Comparison of ENCODE assay signal across 8 cellular contexts in genomic region chr19:48190288-48191284, GRCh38. TPM values are rescaled to one million over a fixed set of nuclear protein-coding genes. Genes with fewer than 3 reads are reported as not detected.
DNase-seq lines count a peak whose midpoint lies in the region; ATAC-seq, FAIRE-seq and TF ChIP-seq lines count a peak whose summit lies in the region.

No MANE protein-coding gene starts in this region.

- H3K9me3 ChIP-seq in SJCRH30 (replicated peaks) (no peaks in the 10 kb centered on the region), GM12878 (replicated peaks; ENCODE audit: control insufficient read depth, insufficient read depth, low read length) (no peaks in the 10 kb centered on the region), liver (ENCODE audit: control insufficient read depth in 4 of 4, low read length in 3 of 4) (no peaks in the 10 kb centered on the region), thyroid gland (no peaks in the 10 kb centered on the region)

- H3K36me3 Mint-ChIP-seq in activated CD4-positive, alpha-beta T cell treated with anti-CD3 and anti-CD28 coated beads, Interleukin-2, amount 10 ng/mL, durations not matched to agents 24 days and 14 days (ENCODE audit: low read depth) = peaks cover 30% of the 10 kb centered on the region

- peak; percentile 24 for DNase-seq in activated CD4-positive, alpha-beta T cell treated with anti-CD3 and anti-CD28 coated beads for 1 hour
- no peak for DNase-seq in activated CD4-positive, alpha-beta T cell treated with anti-CD3 and anti-CD28 coated beads, Interleukin-2, amount 10 ng/mL, durations not matched to agents 24 days and 14 days
- DNase-seq in SJCRH30 = peak; percentile 81 to 82
- no peak for DNase-seq in GM12878 (ENCODE audit: low read depth, low spot score)
- DNase-seq in thyroid gland = peak; percentile 31 to 57
- no peak for DNase-seq in hepatic stellate cell (ENCODE audit: low spot score)
- DNase-seq in dedifferentiated amniotic fluid mesenchymal stem cell (ENCODE audit: extremely low spot score) = no peak

- 79% methylated on average over 16 of the region's 16 CpGs for WGBS in GM12878 (ENCODE audit: insufficient coverage, insufficient replicate concordance, low lambda C conversion rate, missing lambda C conversion rate)
- 84% methylated on average over 16 of the region's 16 CpGs for WGBS in liver
- WGBS in thyroid gland, 2 donors = 75 to 87% methylated on average over 16 of the region's 16 CpGs

- H3K4me3 Mint-ChIP-seq in activated CD4-positive, alpha-beta T cell treated with anti-CD3 and anti-CD28 coated beads, Interleukin-2, amount 10 ng/mL, durations not matched to agents 24 days and 14 days = no peak overlapping the region

- H4K20me1 ChIP-seq in GM12878 (ENCODE audit: control insufficient read depth, insufficient read depth) = no peaks in the 10 kb centered on the region

- TF ChIP-seq POLR2A in GM12878 (IDR thresholded peaks at IDR 0.05; ENCODE audit: low read depth, low read length) = no peak
- no peak for TF ChIP-seq POLR2A in thyroid gland (IDR thresholded peaks at IDR 0.05)

- SMC1A ChIA-PET in GM12878 (lab: Charles Lee; ENCODE audit: uncharacterized antibody, unreplicated experiment) = interaction anchor here (1.4 kb wide), 1 partner anchor 13 kb away, joined by 3 read pairs; no protein-coding TSS in a partner anchor

- no peaks in the 10 kb centered on the region for H3K4me1 ChIP-seq in SJCRH30
- peaks cover 12% of the 10 kb centered on the region for H3K4me1 ChIP-seq in GM12878 (ENCODE audit: control insufficient read depth, insufficient read depth, low read length)
- H3K4me1 ChIP-seq in liver (ENCODE audit: control insufficient read depth in 4 of 4, insufficient read depth in 4 of 4, low read length in 3 of 4) = no peaks in the 10 kb centered on the region
- no peaks in the 10 kb centered on the region for H3K4me1 ChIP-seq in thyroid gland

- no peak overlapping the region for H3K27ac Mint-ChIP-seq in activated CD4-positive, alpha-beta T cell treated with anti-CD3 and anti-CD28 coated beads, Interleukin-2, amount 10 ng/mL, durations not matched to agents 24 days and 14 days

- no peak for TF ChIP-seq EP300 in GM12878 (IDR thresholded peaks at IDR 0.05; ENCODE audit: borderline replicate concordance in 1 of 2, control insufficient read depth in 1 of 2, low read depth in 2 of 2, low read length in 2 of 2)

- no peak for ATAC-seq in GM12878

- no peaks in the 10 kb centered on the region for H3K9me3 Mint-ChIP-seq in activated CD4-positive, alpha-beta T cell treated with anti-CD3 and anti-CD28 coated beads, Interleukin-2, amount 10 ng/mL, durations not matched to agents 24 days and 14 days

- H3K4me1 Mint-ChIP-seq in activated CD4-positive, alpha-beta T cell treated with anti-CD3 and anti-CD28 coated beads, Interleukin-2, amount 10 ng/mL, durations not matched to agents 24 days and 14 days = peaks cover 2% of the 10 kb centered on the region

- no peak overlapping the region for H2AFZ ChIP-seq in GM12878 (ENCODE audit: control insufficient read depth, low read depth, low read length)

- H3K4me2 ChIP-seq in GM12878 (ENCODE audit: control insufficient read depth, insufficient read depth) = no peak overlapping the region

- POLR2A ChIA-PET in GM12878 (lab: Charles Lee) = interaction anchor here (0.9 to 1.3 kb wide), 2 partner anchors 13 to 18 kb away, joined by 3 to 4 read pairs; no protein-coding TSS in a partner anchor

- CTCF ChIA-PET in GM12878 (lab: Yijun Ruan, JAX) = interaction anchor here (0.6 to 2.7 kb wide), 4 partner anchors 13 to 227 kb away, joined by 4 to 7 read pairs (median 5); no protein-coding TSS in a partner anchor

- H3K36me3 ChIP-seq in SJCRH30 (no peaks in the 10 kb centered on the region; the same call in 1 of the 2 replicates), GM12878 (ENCODE audit: control insufficient read depth in 2 of 2, insufficient read depth in 2 of 2, low read length in 1 of 2) (no peaks in the 10 kb centered on the region), liver (ENCODE audit: control insufficient read depth in 4 of 4, insufficient read depth in 3 of 4, low read depth in 1 of 4, low read length in 3 of 4) (peaks cover 0 to 2% (median 0%) of the 10 kb centered on the region in 4 donors), thyroid gland (no peaks in the 10 kb centered on the region)

- no peaks in the 10 kb centered on the region for H3K79me2 ChIP-seq in GM12878 (ENCODE audit: control insufficient read depth, insufficient read depth, low read length)

- in situ Hi-C loops in GM12878 (cut with MboI) = no loop called here

- H3K27me3 ChIP-seq in SJCRH30 = no peaks in the 10 kb centered on the region
- H3K27me3 ChIP-seq in GM12878 (replicated peaks in 1 of 2; ENCODE audit: control insufficient read depth in 2 of 2, insufficient read depth in 2 of 2, low read length in 1 of 2) = no peaks in the 10 kb centered on the region
- H3K27me3 ChIP-seq in liver (ENCODE audit: control insufficient read depth in 4 of 4, insufficient read depth in 4 of 4, low read length in 3 of 4) = no peaks in the 10 kb centered on the region
- no peaks in the 10 kb centered on the region for H3K27me3 ChIP-seq in thyroid gland

- H3K4me3 ChIP-seq in SJCRH30 (no peak overlapping the region; the same call in 1 of the 2 replicates), GM12878 (no peak overlapping the region), liver (ENCODE audit: low read depth in 1 of 3, low read length in 3 of 3) (no peak overlapping the region), thyroid gland (replicated peaks in 1 of 3) (no peak overlapping the region)

- no peak for FAIRE-seq in GM12878 (lab: Jason Lieb, UNC)

- RAD21 ChIA-PET in GM12878 (lab: Charles Lee; ENCODE audit: unreplicated experiment) = no interaction called here

- no peak for TF ChIP-seq RAD21 in GM12878 (IDR thresholded peaks at IDR 0.05; ENCODE audit: insufficient read depth, low read depth, low read length)
- no peak for TF ChIP-seq RAD21 in liver (IDR thresholded peaks at IDR 0.05)

- no peaks in the 10 kb centered on the region for H3K27me3 Mint-ChIP-seq in activated CD4-positive, alpha-beta T cell treated with anti-CD3 and anti-CD28 coated beads, Interleukin-2, amount 10 ng/mL, durations not matched to agents 24 days and 14 days

- intact Hi-C loops in activated CD4-positive, alpha-beta T cell treated with anti-CD3 and anti-CD28 coated beads, Interleukin-2, amount 10 ng/mL, durations not matched to agents 24 days and 14 days (cut with micrococcal nuclease) = no loop called here
- intact Hi-C loops in GM12878 (cut with micrococcal nuclease; ENCODE audit: unreplicated experiment) = no loop called here
- intact Hi-C loops in thyroid gland (cut with DNase I) = no loop called here

- BruUV-seq in GM12878 (replicated peaks; lab: Mats Ljungman, UMichigan) = no TSS peak

- H3K27ac ChIP-seq in SJCRH30 (no peak overlapping the region), GM12878 (ENCODE audit: control insufficient read depth, insufficient read depth) (no peak overlapping the region), liver (ENCODE audit: low read depth in 1 of 2, low read length in 2 of 2) (no peak overlapping the region), thyroid gland (no peak overlapping the region)

- H3K9ac ChIP-seq in GM12878 (ENCODE audit: control insufficient read depth, insufficient read depth, low read length) (no peak overlapping the region), liver (ENCODE audit: low read depth in 1 of 2, low read length in 2 of 2) (no peak overlapping the region)

- TF ChIP-seq CTCF in GM12878 (IDR thresholded peaks at IDR 0.05 in 2 of 3, conservative IDR thresholded peaks at IDR 0.05 in 1 of 3; ENCODE audit: control insufficient read depth in 2 of 3, extremely low read depth in 1 of 3, insufficient read depth in 1 of 3, low read depth in 3 of 3, low read length in 3 of 3) (no peak), liver (IDR thresholded peaks at IDR 0.05; ENCODE audit: low read depth, low read length, missing input control) (peak; percentile 2), thyroid gland (IDR thresholded peaks at IDR 0.05) (peak in 4 of 6 experiments; percentile 13 to 39 (median 29))

RNA-seq across cellular contexts. Expression of gene ZSWIM9, which starts 20.1 kb away (rescaled TPM):
- 8.0 and 9.9 TPM in 2 replicates for total RNA-seq in activated CD4-positive, alpha-beta T cell treated with anti-CD3 and anti-CD28 coated beads, Interleukin-2, amount 10 ng/mL, durations not matched to agents 24 days and 14 days
- total RNA-seq in SJCRH30 (2014; rRNA removed; shearing (Covaris generic)) = 0.89 and 1.1 TPM in 2 replicates
- total RNA-seq in GM12878 (2013; cell fraction: nucleolus; rRNA removed) = 3.2 and 4.0 TPM in 2 replicates
- total RNA-seq in GM12878 (2014; rRNA removed) (1.8 TPM in 2 replicates), GM12878 (2014; rRNA removed; fragmentation: Illumina TruSeq; extraction: Trizol) (0.76 and 1.2 TPM in 2 replicates), GM12878 (2021) (5.7 and 6.2 TPM in 2 replicates), liver (1 to 10 TPM; 1.6 to 2.5 TPM), thyroid gland (1 to 10 TPM; 4.2 to 6.1 (median 5.4) TPM)
- polyA plus RNA-seq in GM12878 (2011; ENCODE audit: low read depth) = 1.2 TPM
- polyA plus RNA-seq in GM12878 (2011; rRNA removed) (0.35 and 0.50 TPM in 2 replicates), GM12878 (2014; fragmentation: Illumina TruSeq; extraction: Trizol) (0.92 and 1.4 TPM in 2 replicates), GM12878 (2014; fragmentation: Nextera tagmentation; extraction: Ambion mirVana) (under 1 TPM in 1 of 2 experiments, not detected in 1; 0.29 TPM), GM12878 (2014; rRNA removed) (2.4 and 3.4 TPM in 2 replicates), GM12878 (2016; fragmentation: Nextera tagmentation; extraction: Ambion mirVana) (1 to 10 TPM; 1.2 to 1.7 TPM), liver (1 to 10 TPM in 1 of 2 donors, under 1 TPM in 1; 0.25 to 1.6 TPM)
- 0.33 and 0.47 TPM in 2 replicates for polyA plus RNA-seq in GM12878 (2011; cell fraction: cytosol; rRNA removed)
- 0.69 and 0.79 TPM in 2 replicates for polyA plus RNA-seq in GM12878 (2011; cell fraction: nucleus; rRNA removed)
- polyA plus RNA-seq in GM12878 (2012) = 5.6 and 6.1 TPM in 2 replicates
- polyA minus RNA-seq in GM12878 (2011; rRNA and poly(A)+ RNA removed) = 0.22 and 0.31 TPM in 2 replicates
- 0.73 and 0.94 TPM in 2 replicates for polyA minus RNA-seq in GM12878 (2011; cell fraction: cytosol; rRNA and poly(A)+ RNA removed)
- polyA minus RNA-seq in GM12878 (2011; cell fraction: nucleus; rRNA and poly(A)+ RNA removed) = 0.60 and 2.0 TPM in 2 replicates

RNA-seq across cellular contexts. Expression of gene LIG1, which starts 20.4 kb away (rescaled TPM):
- total RNA-seq in activated CD4-positive, alpha-beta T cell treated with anti-CD3 and anti-CD28 coated beads, Interleukin-2, amount 10 ng/mL, durations not matched to agents 24 days and 14 days = 138 and 144 TPM in 2 replicates
- 57.0 and 72.7 TPM in 2 replicates for total RNA-seq in SJCRH30 (2014; rRNA removed; shearing (Covaris generic))
- total RNA-seq in GM12878 (2013; cell fraction: nucleolus; rRNA removed) = 82.9 and 93.2 TPM in 2 replicates
- total RNA-seq in GM12878 (2014; rRNA removed) (94.4 and 95.6 TPM in 2 replicates), GM12878 (2014; rRNA removed; fragmentation: Illumina TruSeq; extraction: Trizol) (57.8 and 64.0 TPM in 2 replicates), GM12878 (2021) (92.4 and 111 TPM in 2 replicates), liver (10 to 100 TPM in 1 of 2 donors, 1 to 10 TPM in 1; 6.3 to 61.5 TPM), thyroid gland (10 to 100 TPM; 17.7 to 33.3 (median 26.7) TPM)
- 28.5 TPM for polyA plus RNA-seq in GM12878 (2011; ENCODE audit: low read depth)
- polyA plus RNA-seq in GM12878 (2011; rRNA removed) (44.9 and 63.8 TPM in 2 replicates), GM12878 (2014; fragmentation: Illumina TruSeq; extraction: Trizol) (47.8 and 70.8 TPM in 2 replicates), GM12878 (2014; fragmentation: Nextera tagmentation; extraction: Ambion mirVana) (10 to 100 TPM in 1 of 2 experiments, 1 to 10 TPM in 1; 7.8 to 31.6 TPM), GM12878 (2014; rRNA removed) (76.7 and 101 TPM in 2 replicates), GM12878 (2016; fragmentation: Nextera tagmentation; extraction: Ambion mirVana) (100 to 1,000 TPM; 112 to 117 TPM), liver (1 to 10 TPM; 6.7 to 7.5 TPM)
- 67.8 and 72.1 TPM in 2 replicates for polyA plus RNA-seq in GM12878 (2011; cell fraction: cytosol; rRNA removed)
- 194 and 282 TPM in 2 replicates for polyA plus RNA-seq in GM12878 (2011; cell fraction: nucleus; rRNA removed)
- polyA plus RNA-seq in GM12878 (2012) = 65.8 and 69.7 TPM in 2 replicates
- polyA minus RNA-seq in GM12878 (2011; rRNA and poly(A)+ RNA removed) = 51.9 and 86.2 TPM in 2 replicates
- 36.2 and 44.0 TPM in 2 replicates for polyA minus RNA-seq in GM12878 (2011; cell fraction: cytosol; rRNA and poly(A)+ RNA removed)
- 36.6 and 87.4 TPM in 2 replicates for polyA minus RNA-seq in GM12878 (2011; cell fraction: nucleus; rRNA and poly(A)+ RNA removed)

Comparison
In these comparisons a context has a peak if more than half of its experiments do, and no peak if none do; other contexts are left out.
1. DNase-seq: peak in activated CD4-positive, alpha-beta T cell treated with anti-CD3 and anti-CD28 coated beads for 1 hour (single experiment), SJCRH30 (2 of 2) and thyroid gland (2 of 2); none in activated CD4-positive, alpha-beta T cell treated with anti-CD3 and anti-CD28 coated beads, Interleukin-2, amount 10 ng/mL, durations not matched to agents 24 days and 14 days (single experiment), GM12878 (single experiment), hepatic stellate cell (single experiment) and dedifferentiated amniotic fluid mesenchymal stem cell (single experiment).
2. CTCF ChIP-seq: peak in liver (single experiment) and thyroid gland (4 of 6); none in GM12878 (0 of 3).